Comparison of ENCODE assay signal across 8 cellular contexts in the genomic region with DNA sequence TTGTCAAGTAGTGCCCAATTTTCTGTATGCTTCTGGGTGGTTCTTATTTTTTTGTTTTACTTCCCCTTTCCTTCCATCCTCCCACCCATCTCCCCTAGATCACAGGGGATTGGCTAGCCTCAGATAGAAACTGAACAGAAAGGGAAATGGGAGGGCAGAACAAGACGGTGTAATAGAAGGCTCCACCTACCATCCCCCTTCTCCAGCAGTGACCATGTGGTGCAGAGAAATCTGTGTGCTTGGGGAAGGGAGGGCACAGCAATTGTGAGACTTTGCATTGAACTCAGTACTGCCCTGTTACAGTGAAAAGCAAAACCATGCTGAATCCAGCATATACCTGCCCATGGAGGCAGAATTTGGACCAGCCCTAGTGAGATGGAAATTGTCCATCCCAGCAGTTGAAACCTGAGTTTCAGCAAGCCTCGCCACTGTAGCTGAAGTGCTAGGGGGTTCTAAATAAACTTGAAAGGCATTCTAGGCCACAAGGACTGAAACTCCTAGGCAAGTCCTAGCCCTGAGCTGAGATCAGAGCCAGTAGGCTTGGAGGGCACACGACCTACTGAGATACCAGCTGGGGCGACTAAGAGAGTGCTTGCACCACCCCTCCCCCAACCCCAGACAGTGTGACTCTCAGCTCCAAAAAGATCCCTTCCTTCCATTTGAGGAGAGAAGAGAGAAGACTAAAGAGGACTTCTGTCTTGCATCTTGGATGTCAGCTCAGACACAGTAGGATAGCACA. TPM values are rescaled to one million over a fixed set of nuclear protein-coding genes. Genes with fewer than 3 reads are reported as not detected.
DNase-seq lines count a peak whose midpoint lies in the region; ATAC-seq, FAIRE-seq and TF ChIP-seq lines count a peak whose summit lies in the region.

No MANE protein-coding gene starts in this region.

- peak overlapping the region in 1 of 2 donors; percentile 27 for H3K27ac ChIP-seq in small intestine (ENCODE audit: low read depth in 1 of 2, low read length in 1 of 2)
- H3K27ac ChIP-seq in PC-9 = no peak overlapping the region

- no peak overlapping the region for H3K4me2 ChIP-seq in PC-9

- DNase-seq in GM10266 (ENCODE audit: extremely low spot score) = peak; percentile 82
- no peak for DNase-seq in activated T-helper 1 cell treated with anti-CD3 and anti-CD28 coated beads, Interleukin-12 subunit alpha, Interleukin-12 subunit beta, Interleukin-2, Interleukin-4 antibody, amounts not matched to agents 30 ng/mL and 10 ng/mL and 1 ng/mL, durations not matched to agents 14 hours and 24 hours and 36 hours (ENCODE audit: low spot score)
- DNase-seq in small intestine = peak; percentile 10
- DNase-seq in PC-9 = no peak
- no peak for DNase-seq in ecto neural progenitor cell (ENCODE audit: low spot score)
- DNase-seq in MCF 10A (ENCODE audit: unreplicated experiment) = no peak

- H3K79me2 ChIP-seq in PC-9 (ENCODE audit: low read depth) = no peaks in the 10 kb centered on the region

- no peaks in the 10 kb centered on the region for H3F3A ChIP-seq in PC-9 (ENCODE audit: insufficient read depth, low read depth)

- H3K4me3 ChIP-seq in small intestine (ENCODE audit: low read depth in 1 of 2, low read length in 2 of 2) (no peak overlapping the region), PC-9 (no peak overlapping the region)

- H3K4me1 ChIP-seq in small intestine (ENCODE audit: control insufficient read depth in 2 of 2, insufficient read depth in 1 of 2, low read depth in 1 of 2, low read length in 1 of 2) = no peaks in the 10 kb centered on the region
- peaks cover 2% of the 10 kb centered on the region; the same call in 1 of the 2 replicates for H3K4me1 ChIP-seq in PC-9 (replicated peaks; ENCODE audit: insufficient read depth)

- peaks cover 69% of the 10 kb centered on the region for H3K36me3 Mint-ChIP-seq in activated T-helper 1 cell treated with anti-CD3 and anti-CD28 coated beads, Interleukin-12 subunit alpha, Interleukin-12 subunit beta, Interleukin-2, Interleukin-4 antibody, amounts not matched to agents 30 ng/mL and 10 ng/mL and 1 ng/mL, durations not matched to agents 14 hours and 24 hours and 36 hours (ENCODE audit: low read depth)
- H3K36me3 Mint-ChIP-seq in MCF 10A (ENCODE audit: insufficient read depth, unreplicated experiment) = no peaks in the 10 kb centered on the region

- intact Hi-C loops in activated T-helper 1 cell treated with anti-CD3 and anti-CD28 coated beads, Interleukin-12 subunit alpha, Interleukin-12 subunit beta, Interleukin-2, Interleukin-4 antibody, amounts not matched to agents 30 ng/mL and 10 ng/mL and 1 ng/mL, durations not matched to agents 14 hours and 24 hours and 36 hours (cut with micrococcal nuclease) = no loop called here
- intact Hi-C loops in PC-9 (cut with micrococcal nuclease; ENCODE audit: unreplicated experiment) = no loop called here
- intact Hi-C loops in MCF 10A (cut with micrococcal nuclease) = no loop called here

- peak overlapping the region; percentile 53 for H3K4me3 Mint-ChIP-seq in activated T-helper 1 cell treated with anti-CD3 and anti-CD28 coated beads, Interleukin-12 subunit alpha, Interleukin-12 subunit beta, Interleukin-2, Interleukin-4 antibody, amounts not matched to agents 30 ng/mL and 10 ng/mL and 1 ng/mL, durations not matched to agents 14 hours and 24 hours and 36 hours
- H3K4me3 Mint-ChIP-seq in MCF 10A (ENCODE audit: unreplicated experiment) = no peak overlapping the region

- TF ChIP-seq CTCF in GM10266 (IDR thresholded peaks at IDR 0.05; ENCODE audit: control insufficient read depth, insufficient read depth, low read depth, missing control alignments) (no peak), PC-9 (conservative IDR thresholded peaks at IDR 0.05) (no peak), MCF 10A (IDR thresholded peaks at IDR 0.05; ENCODE audit: unreplicated experiment) (no peak)

- H3K9me3 ChIP-seq in small intestine (ENCODE audit: control insufficient read depth, low read depth) (no peaks in the 10 kb centered on the region), PC-9 (ENCODE audit: insufficient read depth, low read depth) (no peaks in the 10 kb centered on the region)

- H3K4me1 Mint-ChIP-seq in activated T-helper 1 cell treated with anti-CD3 and anti-CD28 coated beads, Interleukin-12 subunit alpha, Interleukin-12 subunit beta, Interleukin-2, Interleukin-4 antibody, amounts not matched to agents 30 ng/mL and 10 ng/mL and 1 ng/mL, durations not matched to agents 14 hours and 24 hours and 36 hours (ENCODE audit: low read depth) = peaks cover 75% of the 10 kb centered on the region
- H3K4me1 Mint-ChIP-seq in MCF 10A (ENCODE audit: insufficient read depth, unreplicated experiment) = no peaks in the 10 kb centered on the region

- CTCF ChIA-PET in PC-9 (lab: Charles Lee) (no interaction called here), MCF 10A (lab: Yijun Ruan, JAX) (no interaction called here)

- peaks cover 27% of the 10 kb centered on the region for H3K9me3 Mint-ChIP-seq in activated T-helper 1 cell treated with anti-CD3 and anti-CD28 coated beads, Interleukin-12 subunit alpha, Interleukin-12 subunit beta, Interleukin-2, Interleukin-4 antibody, amounts not matched to agents 30 ng/mL and 10 ng/mL and 1 ng/mL, durations not matched to agents 14 hours and 24 hours and 36 hours
- no peaks in the 10 kb centered on the region for H3K9me3 Mint-ChIP-seq in MCF 10A (ENCODE audit: unreplicated experiment)

- BruUV-seq in PC-9 (replicated peaks; lab: Mats Ljungman, UMichigan) (no TSS peak), MCF 10A (replicated peaks; lab: Mats Ljungman, UMichigan) (no TSS peak)

- POLR2A ChIA-PET in PC-9 (lab: Charles Lee; ENCODE audit: unreplicated experiment) (no interaction called here), MCF 10A (lab: Yijun Ruan, JAX) (interaction anchor here (1.2 kb wide), 1 partner anchor 53 kb away, joined by 3 read pairs; no protein-coding TSS in a partner anchor)

- H3K27ac Mint-ChIP-seq in activated T-helper 1 cell treated with anti-CD3 and anti-CD28 coated beads, Interleukin-12 subunit alpha, Interleukin-12 subunit beta, Interleukin-2, Interleukin-4 antibody, amounts not matched to agents 30 ng/mL and 10 ng/mL and 1 ng/mL, durations not matched to agents 14 hours and 24 hours and 36 hours = peak overlapping the region; percentile 21
- H3K27ac Mint-ChIP-seq in MCF 10A (ENCODE audit: low read depth, unreplicated experiment) = no peak overlapping the region

- ATAC-seq in GM21360 (IDR thresholded peaks at IDR 0.05; ENCODE audit: unreplicated experiment) (peak; percentile 84), HG03460 (IDR thresholded peaks at IDR 0.05; ENCODE audit: unreplicated experiment) (peak; percentile 92)

- no peaks in the 10 kb centered on the region for H4K20me1 ChIP-seq in PC-9 (ENCODE audit: insufficient read depth)

- 46 to 48% (median 47%) methylated on average over 4 of the region's 4 CpGs for WGBS in small intestine, 3 donors

- H2AFZ ChIP-seq in PC-9 = no peak overlapping the region

- H3K9me2 ChIP-seq in PC-9 (ENCODE audit: insufficient read depth) = no peaks in the 10 kb centered on the region

- H3K27me3 Mint-ChIP-seq in activated T-helper 1 cell treated with anti-CD3 and anti-CD28 coated beads, Interleukin-12 subunit alpha, Interleukin-12 subunit beta, Interleukin-2, Interleukin-4 antibody, amounts not matched to agents 30 ng/mL and 10 ng/mL and 1 ng/mL, durations not matched to agents 14 hours and 24 hours and 36 hours (ENCODE audit: insufficient read depth) = no peaks in the 10 kb centered on the region
- H3K27me3 Mint-ChIP-seq in MCF 10A (ENCODE audit: insufficient read depth, unreplicated experiment) = peaks cover 95% of the 10 kb centered on the region

- H3K36me3 ChIP-seq in small intestine (ENCODE audit: control insufficient read depth in 2 of 2, insufficient read depth in 2 of 2, low read length in 2 of 2) = no peaks in the 10 kb centered on the region
- H3K36me3 ChIP-seq in PC-9 (ENCODE audit: low read depth) = no peaks in the 10 kb centered on the region

- H3K27me3 ChIP-seq in small intestine (ENCODE audit: control insufficient read depth in 2 of 2, insufficient read depth in 2 of 2, low read length in 2 of 2) (no peaks in the 10 kb centered on the region), PC-9 (ENCODE audit: insufficient read depth, low read depth) (peaks cover 60% of the 10 kb centered on the region)

- no peak for FAIRE-seq in small intestine (lab: Jason Lieb, UNC)

RNA-seq across cellular contexts. Expression of gene SLFN11, which starts 5.2 kb away (rescaled TPM):
- total RNA-seq in activated T-helper 1 cell treated with anti-CD3 and anti-CD28 coated beads, Interleukin-12 subunit alpha, Interleukin-12 subunit beta, Interleukin-2, Interleukin-4 antibody, amounts not matched to agents 30 ng/mL and 10 ng/mL and 1 ng/mL, durations not matched to agents 14 hours and 24 hours and 36 hours = 70.8 and 76.0 TPM in 2 replicates
- 1 to 10 TPM in 2 of 3 donors, under 1 TPM in 1; 0.22 to 3.2 (median 2.9) TPM for polyA plus RNA-seq in small intestine
- total RNA-seq in PC-9 (2021) (0.46 and 0.53 TPM in 2 replicates), MCF 10A (2022) (not detected in 2 replicates)

Comparison
In these comparisons a context has a peak if more than half of its experiments do, and no peak if none do; other contexts are left out.
1. DNase-seq: peak in GM10266 (single experiment) and small intestine (single experiment); none in activated T-helper 1 cell treated with anti-CD3 and anti-CD28 coated beads, Interleukin-12 subunit alpha, Interleukin-12 subunit beta, Interleukin-2, Interleukin-4 antibody, amounts not matched to agents 30 ng/mL and 10 ng/mL and 1 ng/mL, durations not matched to agents 14 hours and 24 hours and 36 hours (single experiment), PC-9 (0 of 2), ecto neural progenitor cell (single experiment) and MCF 10A (single experiment).
2. RNA of gene SLFN11, which starts 5.2 kb away (total RNA-seq): 70.8 to 76.0 TPM in activated T-helper 1 cell treated with anti-CD3 and anti-CD28 coated beads, Interleukin-12 subunit alpha, Interleukin-12 subunit beta, Interleukin-2, Interleukin-4 antibody, amounts not matched to agents 30 ng/mL and 10 ng/mL and 1 ng/mL, durations not matched to agents 14 hours and 24 hours and 36 hours; 0.46 to 0.53 TPM in PC-9 and not detected in MCF 10A; every median in the first group is over 10 times any median in the second.